10 cellular contexts compared by ENCODE assay signal in the genomic region with DNA sequence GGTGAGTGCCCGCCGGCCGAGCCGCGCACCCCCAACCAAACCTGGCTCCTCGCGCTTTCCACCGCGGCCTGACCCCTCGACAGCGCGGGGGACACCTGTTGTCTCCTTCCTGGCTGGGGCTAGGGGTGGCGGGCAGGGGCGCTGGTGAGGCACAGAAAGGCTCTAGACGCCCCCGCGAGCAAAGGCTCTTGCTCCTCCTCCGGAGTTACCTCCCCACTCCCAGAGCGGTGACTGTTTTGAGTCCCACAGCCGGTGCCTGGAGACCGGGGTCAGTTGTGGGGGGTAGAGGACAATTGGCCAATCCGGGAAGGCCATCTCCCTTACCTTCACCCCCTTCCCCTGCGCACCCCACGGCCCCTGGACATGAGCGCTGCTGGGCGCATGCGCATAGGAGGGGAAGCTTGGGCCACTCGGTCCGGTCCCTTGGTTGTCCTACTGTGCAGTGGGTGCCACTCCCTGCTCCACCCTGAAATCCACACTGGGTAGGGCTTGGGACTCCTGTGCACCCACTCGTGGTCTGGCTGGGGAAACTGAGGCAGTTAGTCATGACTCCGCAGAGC. TPM values are rescaled to one million over a fixed set of nuclear protein-coding genes. Genes with fewer than 3 reads are reported as not detected.
DNase-seq lines count a peak whose midpoint lies in the region; ATAC-seq and TF ChIP-seq lines count a peak whose summit lies in the region.
"Had no signal": no experiment of that assay in that cellular context is flagged by ENCODE, and none has a peak within 500 bp of the region (broad histone marks: within the 10 kb centered on the region; RNA-seq: fewer than 3 reads in every experiment).

No MANE protein-coding gene starts in this region.

- no peaks in the 10 kb centered on the region for H3K36me3 ChIP-seq in HAP-1 (replicated peaks)
- H3K36me3 ChIP-seq in right atrium auricular region: no peaks in the 10 kb centered on the region

- H3K27ac Mint-ChIP-seq in activated T-helper 1 cell treated with anti-CD3 and anti-CD28 coated beads, Interleukin-12 subunit alpha, Interleukin-12 subunit beta, Interleukin-2, Interleukin-4 antibody, amounts not matched to agents 30 ng/mL and 10 ng/mL and 1 ng/mL, durations not matched to agents 14 hours and 24 hours and 36 hours: no peak overlapping the region
- H3K27ac Mint-ChIP-seq in activated CD4-positive, alpha-beta T cell treated with anti-CD3 and anti-CD28 coated beads, Interleukin-2, amount 10 ng/mL, durations not matched to agents 7 days and 5 days: no peak overlapping the region

- in situ Hi-C loops in HAP-1 (cut with MboI; ENCODE audit: low sequenced_read_pairs): no loop called here

- H3K27me3 Mint-ChIP-seq in activated T-helper 1 cell treated with anti-CD3 and anti-CD28 coated beads, Interleukin-12 subunit alpha, Interleukin-12 subunit beta, Interleukin-2, Interleukin-4 antibody, amounts not matched to agents 30 ng/mL and 10 ng/mL and 1 ng/mL, durations not matched to agents 14 hours and 24 hours and 36 hours (ENCODE audit: insufficient read depth): peaks cover 33% of the 10 kb centered on the region
- peaks cover 19% of the 10 kb centered on the region for H3K27me3 Mint-ChIP-seq in activated CD4-positive, alpha-beta T cell treated with anti-CD3 and anti-CD28 coated beads, Interleukin-2, amount 10 ng/mL, durations not matched to agents 7 days and 5 days

- peak in 1 of 2 experiments; percentile 47 for DNase-seq in HAP-1 (ENCODE audit: low spot score in 2 of 2)
- DNase-seq in SK-N-DZ (ENCODE audit: low spot score): peak; percentile 35
- no peak for DNase-seq in right atrium auricular region (ENCODE audit: low spot score)
- DNase-seq in skeletal muscle cell (ENCODE audit: low read depth): no peak
- no peak for DNase-seq in activated T-helper 1 cell treated with anti-CD3 and anti-CD28 coated beads, Interleukin-12 subunit alpha, Interleukin-12 subunit beta, Interleukin-2, Interleukin-4 antibody, amounts not matched to agents 30 ng/mL and 10 ng/mL and 1 ng/mL, durations not matched to agents 14 hours and 24 hours and 36 hours (ENCODE audit: low spot score)
- no peak for DNase-seq in activated CD4-positive, alpha-beta T cell treated with anti-CD3 and anti-CD28 coated beads, Interleukin-2, amount 10 ng/mL, durations not matched to agents 7 days and 5 days
- DNase-seq in dedifferentiated amniotic fluid mesenchymal stem cell (ENCODE audit: extremely low spot score): no peak
- DNase-seq: effector CD4-positive, alpha-beta T cell had no signal

- no peaks in the 10 kb centered on the region for H3K27me3 ChIP-seq in HAP-1 (ENCODE audit: low read depth)
- no peaks in the 10 kb centered on the region for H3K27me3 ChIP-seq in right atrium auricular region

- H3K4me3 Mint-ChIP-seq in activated T-helper 1 cell treated with anti-CD3 and anti-CD28 coated beads, Interleukin-12 subunit alpha, Interleukin-12 subunit beta, Interleukin-2, Interleukin-4 antibody, amounts not matched to agents 30 ng/mL and 10 ng/mL and 1 ng/mL, durations not matched to agents 14 hours and 24 hours and 36 hours: no peak overlapping the region
- H3K4me3 Mint-ChIP-seq in activated CD4-positive, alpha-beta T cell treated with anti-CD3 and anti-CD28 coated beads, Interleukin-2, amount 10 ng/mL, durations not matched to agents 7 days and 5 days: no peak overlapping the region

- ATAC-seq in HG02759 (IDR thresholded peaks at IDR 0.05; ENCODE audit: unreplicated experiment): no peak

- CTCF ChIA-PET in activated CD4-positive, alpha-beta T cell treated with anti-CD3 and anti-CD28 coated beads, Interleukin-2, amount 10 ng/mL, durations not matched to agents 7 days and 5 days (lab: Charles Lee): no interaction called here

- POLR2A ChIA-PET in activated CD4-positive, alpha-beta T cell treated with anti-CD3 and anti-CD28 coated beads, Interleukin-2, amount 10 ng/mL, durations not matched to agents 7 days and 5 days (lab: Charles Lee): no interaction called here

- no peaks in the 10 kb centered on the region for H3K4me1 Mint-ChIP-seq in activated T-helper 1 cell treated with anti-CD3 and anti-CD28 coated beads, Interleukin-12 subunit alpha, Interleukin-12 subunit beta, Interleukin-2, Interleukin-4 antibody, amounts not matched to agents 30 ng/mL and 10 ng/mL and 1 ng/mL, durations not matched to agents 14 hours and 24 hours and 36 hours (ENCODE audit: low read depth)
- no peaks in the 10 kb centered on the region for H3K4me1 Mint-ChIP-seq in activated CD4-positive, alpha-beta T cell treated with anti-CD3 and anti-CD28 coated beads, Interleukin-2, amount 10 ng/mL, durations not matched to agents 7 days and 5 days

- no peaks in the 10 kb centered on the region for H3K4me1 ChIP-seq in HAP-1
- peaks cover 0 to 22% of the 10 kb centered on the region in 2 donors for H3K4me1 ChIP-seq in right atrium auricular region

- H3K4me3 ChIP-seq in HAP-1 (peak overlapping the region; percentile 40), right atrium auricular region (peak overlapping the region; percentile 30 to 45), skeletal muscle cell (ENCODE audit: low read depth, low read length) (peak overlapping the region; percentile 37)

- no peak for TF ChIP-seq CTCF in right atrium auricular region (IDR thresholded peaks at IDR 0.05)

- H3K9me3 Mint-ChIP-seq in activated T-helper 1 cell treated with anti-CD3 and anti-CD28 coated beads, Interleukin-12 subunit alpha, Interleukin-12 subunit beta, Interleukin-2, Interleukin-4 antibody, amounts not matched to agents 30 ng/mL and 10 ng/mL and 1 ng/mL, durations not matched to agents 14 hours and 24 hours and 36 hours: no peaks in the 10 kb centered on the region
- no peaks in the 10 kb centered on the region for H3K9me3 Mint-ChIP-seq in activated CD4-positive, alpha-beta T cell treated with anti-CD3 and anti-CD28 coated beads, Interleukin-2, amount 10 ng/mL, durations not matched to agents 7 days and 5 days

- H3K27ac ChIP-seq in right atrium auricular region: no peak overlapping the region

- H3K36me3 Mint-ChIP-seq in activated T-helper 1 cell treated with anti-CD3 and anti-CD28 coated beads, Interleukin-12 subunit alpha, Interleukin-12 subunit beta, Interleukin-2, Interleukin-4 antibody, amounts not matched to agents 30 ng/mL and 10 ng/mL and 1 ng/mL, durations not matched to agents 14 hours and 24 hours and 36 hours (ENCODE audit: low read depth): no peaks in the 10 kb centered on the region
- H3K36me3 Mint-ChIP-seq in activated CD4-positive, alpha-beta T cell treated with anti-CD3 and anti-CD28 coated beads, Interleukin-2, amount 10 ng/mL, durations not matched to agents 7 days and 5 days (ENCODE audit: low read depth): no peaks in the 10 kb centered on the region

- H3K9me3 ChIP-seq in HAP-1 (no peaks in the 10 kb centered on the region), right atrium auricular region (no peaks in the 10 kb centered on the region)

- intact Hi-C loops in activated T-helper 1 cell treated with anti-CD3 and anti-CD28 coated beads, Interleukin-12 subunit alpha, Interleukin-12 subunit beta, Interleukin-2, Interleukin-4 antibody, amounts not matched to agents 30 ng/mL and 10 ng/mL and 1 ng/mL, durations not matched to agents 14 hours and 24 hours and 36 hours (cut with micrococcal nuclease): loop anchor here (2.0 kb wide), 1 partner anchor 130 kb away; a partner anchor contains a TSS

RNA-seq across cellular contexts. Expression of a gene that starts 0.6 kb away (rescaled TPM):
- 0.67 TPM in 1 of 2 replicates, not detected in the other for polyA plus RNA-seq in SK-N-DZ (2014; cell fraction: cytosol; rRNA removed)
- polyA plus RNA-seq in SK-N-DZ (2014; cell fraction: nucleus; rRNA removed): not detected in 2 replicates
- total RNA-seq in right atrium auricular region: under 1 TPM in 1 of 2 donors, not detected in 1; 0.90 TPM
- total RNA-seq in activated T-helper 1 cell treated with anti-CD3 and anti-CD28 coated beads, Interleukin-12 subunit alpha, Interleukin-12 subunit beta, Interleukin-2, Interleukin-4 antibody, amounts not matched to agents 30 ng/mL and 10 ng/mL and 1 ng/mL, durations not matched to agents 14 hours and 24 hours and 36 hours: not detected in 2 replicates
- not detected for total RNA-seq in activated CD4-positive, alpha-beta T cell treated with anti-CD3 and anti-CD28 coated beads, Interleukin-2, amount 10 ng/mL, durations not matched to agents 7 days and 5 days
- total RNA-seq: RPMI7951 had no signal

RNA-seq across cellular contexts. Expression of a gene that starts 6.9 kb away (rescaled TPM):
- polyA plus RNA-seq in SK-N-DZ (2014; cell fraction: cytosol; rRNA removed): not detected in 2 replicates
- polyA plus RNA-seq in SK-N-DZ (2014; cell fraction: nucleus; rRNA removed): not detected in 2 replicates
- not detected for total RNA-seq in right atrium auricular region
- total RNA-seq in activated T-helper 1 cell treated with anti-CD3 and anti-CD28 coated beads, Interleukin-12 subunit alpha, Interleukin-12 subunit beta, Interleukin-2, Interleukin-4 antibody, amounts not matched to agents 30 ng/mL and 10 ng/mL and 1 ng/mL, durations not matched to agents 14 hours and 24 hours and 36 hours: not detected in 2 replicates
- not detected for total RNA-seq in activated CD4-positive, alpha-beta T cell treated with anti-CD3 and anti-CD28 coated beads, Interleukin-2, amount 10 ng/mL, durations not matched to agents 7 days and 5 days
- total RNA-seq: RPMI7951 had no signal

RNA-seq across cellular contexts. Expression of a gene that starts 34.2 kb away (rescaled TPM):
- polyA plus RNA-seq in SK-N-DZ (2014; cell fraction: cytosol; rRNA removed): not detected in 2 replicates
- not detected in 2 replicates for polyA plus RNA-seq in SK-N-DZ (2014; cell fraction: nucleus; rRNA removed)
- total RNA-seq in right atrium auricular region: not detected
- total RNA-seq in activated T-helper 1 cell treated with anti-CD3 and anti-CD28 coated beads, Interleukin-12 subunit alpha, Interleukin-12 subunit beta, Interleukin-2, Interleukin-4 antibody, amounts not matched to agents 30 ng/mL and 10 ng/mL and 1 ng/mL, durations not matched to agents 14 hours and 24 hours and 36 hours: not detected in 2 replicates
- total RNA-seq in activated CD4-positive, alpha-beta T cell treated with anti-CD3 and anti-CD28 coated beads, Interleukin-2, amount 10 ng/mL, durations not matched to agents 7 days and 5 days: not detected
- total RNA-seq: RPMI7951 had no signal

RNA-seq across cellular contexts. Expression of a gene that starts 48.8 kb away (rescaled TPM):
- 13.6 and 18.5 TPM in 2 replicates for polyA plus RNA-seq in SK-N-DZ (2014; cell fraction: cytosol; rRNA removed)
- 15.1 and 30.4 TPM in 2 replicates for polyA plus RNA-seq in SK-N-DZ (2014; cell fraction: nucleus; rRNA removed)
- 10 to 100 TPM; 18.9 to 25.5 TPM for total RNA-seq in right atrium auricular region
- 29.2 and 29.4 TPM in 2 replicates for total RNA-seq in activated T-helper 1 cell treated with anti-CD3 and anti-CD28 coated beads, Interleukin-12 subunit alpha, Interleukin-12 subunit beta, Interleukin-2, Interleukin-4 antibody, amounts not matched to agents 30 ng/mL and 10 ng/mL and 1 ng/mL, durations not matched to agents 14 hours and 24 hours and 36 hours
- 10 to 100 TPM; 27.8 to 28.2 TPM for total RNA-seq in activated CD4-positive, alpha-beta T cell treated with anti-CD3 and anti-CD28 coated beads, Interleukin-2, amount 10 ng/mL, durations not matched to agents 7 days and 5 days
